ENCODE assay signal across 12 cellular contexts in genomic region chr2:37855283-37856041, GRCh38.
DNase-seq lines count a peak whose midpoint lies in the region; ATAC-seq, FAIRE-seq and TF ChIP-seq lines count a peak whose summit lies in the region.
"Had no signal": no experiment of that assay in that cellular context is flagged by ENCODE, and none has a peak within 500 bp of the region (broad histone marks: within the 10 kb centered on the region; RNA-seq: fewer than 3 reads in every experiment).

No MANE protein-coding gene starts in this region.

- 52 to 59% (median 57%) methylated on average over 9 to 13 of the region's 13 CpGs for WGBS in adrenal gland, 4 donors

- peak; percentile 23 for FAIRE-seq in keratinocyte (lab: Jason Lieb, UNC)

- in situ Hi-C loops in gastrocnemius medialis (cut with MboI; ENCODE audit: low sequenced_read_pairs in 4 of 4), result no loop called here

- peak; percentile 55 for DNase-seq in GDM1 (lab: John Stamatoyannopoulos, UW)
- peak in 4 of 7 donors; percentile 28 to 67 (median 44) for DNase-seq in adrenal gland
- no peak for DNase-seq in keratinocyte (ENCODE audit: low read depth, low spot score)
- DNase-seq in gastrocnemius medialis, result peak in 1 of 2 donors; percentile 27
- no peak for DNase-seq in activated effector memory CD4-positive, alpha-beta T cell treated with anti-CD3 and anti-CD28 coated beads, Interleukin-2, amount 50 U/mL, for 16 hours
- no peak for DNase-seq in GM20000 (ENCODE audit: low spot score)
- no peak for DNase-seq in H4 (ENCODE audit: low spot score)
- no peak for DNase-seq in DMS53 treated with DMSO at 0.1 percent for 48 hours (lab: John Stamatoyannopoulos, UW; ENCODE audit: unreplicated experiment)
- DNase-seq: activated naive CD4-positive, alpha-beta T cell; left colon; NCI-H510A had no signal

- TF ChIP-seq CTCF in adrenal gland (IDR thresholded peaks at IDR 0.05), result no peak
- TF ChIP-seq CTCF in keratinocyte (optimal IDR thresholded peaks at IDR 0.05 in 1 of 3, IDR thresholded peaks at IDR 0.05 in 1 of 3, conservative IDR thresholded peaks at IDR 0.05 in 1 of 3; ENCODE audit: extremely low read depth in 1 of 3, insufficient read depth in 2 of 3, low read length in 3 of 3), result no peak
- TF ChIP-seq CTCF in gastrocnemius medialis (IDR thresholded peaks at IDR 0.05 in 4 of 5, conservative IDR thresholded peaks at IDR 0.05 in 1 of 5), result no peak
- no peak for TF ChIP-seq CTCF in GM20000 (IDR thresholded peaks at IDR 0.05; ENCODE audit: extremely low read depth, missing control alignments)

- intact Hi-C loops in adrenal gland (cut with DNase I), result no loop called here
- intact Hi-C loops in gastrocnemius medialis (cut with DNase I; ENCODE audit: low total_unique reads), result no loop called here

- no peak overlapping the region for H3K9ac ChIP-seq in keratinocyte (ENCODE audit: control insufficient read depth, extremely low read depth, insufficient read depth, low read length)

- TF ChIP-seq POLR2A in adrenal gland (IDR thresholded peaks at IDR 0.05) (no peak), gastrocnemius medialis (IDR thresholded peaks at IDR 0.05) (no peak)

- no peaks in the 10 kb centered on the region for H4K20me1 ChIP-seq in keratinocyte (ENCODE audit: control insufficient read depth, extremely low read depth, insufficient read depth, low read length)

- H3K4me1 ChIP-seq in adrenal gland (replicated peaks in 1 of 2) (peaks cover 0 to 41% of the 10 kb centered on the region in 2 donors), keratinocyte (ENCODE audit: control insufficient read depth, extremely low read depth, insufficient read depth, low read length) (peaks cover 6% of the 10 kb centered on the region), gastrocnemius medialis (peaks cover 8 to 20% of the 10 kb centered on the region in 2 donors)

- peak overlapping the region; percentile 70 for H2AFZ ChIP-seq in keratinocyte (ENCODE audit: control insufficient read depth, low read length)

- no peaks in the 10 kb centered on the region for H3K9me1 ChIP-seq in keratinocyte (ENCODE audit: control insufficient read depth, extremely low read depth, insufficient read depth, low read length)

- H3K36me3 ChIP-seq in adrenal gland (replicated peaks in 1 of 2) (no peaks in the 10 kb centered on the region), keratinocyte (ENCODE audit: control insufficient read depth in 2 of 2, extremely low read depth in 1 of 2, insufficient read depth in 2 of 2, low read length in 2 of 2) (no peaks in the 10 kb centered on the region), gastrocnemius medialis (no peaks in the 10 kb centered on the region)

- dilution Hi-C loops in keratinocyte (cut with MboI; ENCODE audit: extremely low pct_ligation_motif_present, low sequenced_read_pairs), result loop anchor here (25.0 kb wide), 1 partner anchor 443 kb away; no protein-coding TSS in a partner anchor

- peak; percentile 60 to 71 for ATAC-seq in gastrocnemius medialis
- ATAC-seq: left colon had no signal

- peak overlapping the region; percentile 33 for H3K4me2 ChIP-seq in keratinocyte (ENCODE audit: control insufficient read depth, extremely low read depth, insufficient read depth, low read depth, low read length)

- H3K4me3 ChIP-seq in adrenal gland, result no peak overlapping the region
- H3K4me3 ChIP-seq in keratinocyte (ENCODE audit: control insufficient read depth in 2 of 3, extremely low read depth in 1 of 3, insufficient read depth in 2 of 3, low read depth in 1 of 3, low read length in 3 of 3), result no peak overlapping the region
- no peak overlapping the region for H3K4me3 ChIP-seq in gastrocnemius medialis

- H3K9me3 ChIP-seq in adrenal gland (replicated peaks in 1 of 3) (no peaks in the 10 kb centered on the region), keratinocyte (ENCODE audit: control insufficient read depth, low read depth, low read length) (no peaks in the 10 kb centered on the region), gastrocnemius medialis (no peaks in the 10 kb centered on the region)

- H3K27me3 ChIP-seq in adrenal gland (no peaks in the 10 kb centered on the region), keratinocyte (ENCODE audit: control insufficient read depth, extremely low read depth, insufficient read depth, low read length) (peaks cover 6% of the 10 kb centered on the region), gastrocnemius medialis (no peaks in the 10 kb centered on the region)

- H3K79me2 ChIP-seq in keratinocyte (ENCODE audit: control insufficient read depth, insufficient read depth, low read length), result no peaks in the 10 kb centered on the region

- peak overlapping the region in 2 of 5 donors; percentile 19 to 52 for H3K27ac ChIP-seq in adrenal gland
- H3K27ac ChIP-seq in keratinocyte (ENCODE audit: control insufficient read depth, insufficient read depth, low read length), result no peak overlapping the region
- peak overlapping the region; percentile 45 to 68 (median 61) for H3K27ac ChIP-seq in gastrocnemius medialis
- H3K27ac ChIP-seq: C4-2B had no signal

Comparison
In these comparisons a context has a peak if more than half of its experiments do, and no peak if none do; other contexts are left out.
1. DNase-seq: peak in GDM1 (single experiment) and adrenal gland (4 of 7); none in keratinocyte (single experiment), activated effector memory CD4-positive, alpha-beta T cell treated with anti-CD3 and anti-CD28 coated beads, Interleukin-2, amount 50 U/mL, for 16 hours (single experiment), GM20000 (single experiment), H4 (single experiment) and DMS53 treated with DMSO at 0.1 percent for 48 hours (single experiment).